In the genomic region with DNA sequence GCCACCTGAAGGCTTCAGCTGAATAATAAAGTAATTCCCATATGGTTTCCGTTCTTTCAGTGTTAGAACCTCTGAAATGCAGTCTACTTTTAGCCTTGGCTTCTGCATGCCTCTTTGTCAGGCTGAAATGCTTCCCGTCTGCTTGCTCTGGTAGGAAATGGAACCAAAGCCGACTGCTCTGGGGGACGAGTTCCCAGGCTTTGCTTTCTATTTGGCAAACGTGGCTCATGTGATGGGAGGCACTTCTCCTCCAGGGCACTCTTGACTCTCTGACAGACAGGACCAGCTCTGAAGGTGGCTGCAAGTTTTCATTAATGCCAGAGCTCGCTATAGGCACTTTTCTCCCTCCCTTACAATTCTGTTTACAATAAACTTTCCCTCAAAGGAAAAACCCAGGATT, we compare ENCODE assay signal across 1 cellular context.
TF ChIP-seq lines count a peak whose summit lies in the region.

No MANE protein-coding gene starts in this region.

TF ChIP-seq in IMR-90, 13 proteins besides CTCF, POLR2A, EP300 and RAD21 (continued from another document):
- no peak for TF ChIP-seq MAZ (IDR thresholded peaks at IDR 0.05; ENCODE audit: borderline replicate concordance, low read depth, low read length)
- TF ChIP-seq BHLHE40 (IDR thresholded peaks at IDR 0.05; ENCODE audit: low read depth, low read length): no peak
- TF ChIP-seq NFE2L2 (IDR thresholded peaks at IDR 0.05; ENCODE audit: low read depth, low read length): no peak
